Comparison of ENCODE assay signal across 15 cellular contexts in the genomic region with DNA sequence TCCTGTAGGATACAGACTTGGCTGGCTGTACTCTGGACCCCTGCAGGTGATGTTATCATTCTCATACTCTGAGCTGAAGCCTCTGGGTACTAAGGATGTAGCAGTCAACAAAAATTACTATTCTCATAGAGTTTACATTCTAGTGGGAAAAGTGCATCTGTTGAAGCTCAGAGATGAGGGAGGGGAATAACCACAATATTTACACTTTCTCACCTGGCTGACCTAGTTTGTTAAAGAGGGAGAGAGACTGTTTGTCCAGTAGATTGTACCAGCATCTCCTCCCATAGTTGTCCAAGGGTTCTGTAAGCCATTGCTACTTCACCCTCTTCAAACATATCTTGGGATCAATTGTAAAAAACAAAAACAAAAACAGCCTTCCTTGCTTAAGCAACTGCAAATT.
"Had no signal": no experiment of that assay in that cellular context is flagged by ENCODE, and none has a peak within 500 bp of the region (broad histone marks: within the 10 kb centered on the region; RNA-seq: fewer than 3 reads in every experiment).

No MANE protein-coding gene starts in this region.

- H3K4me1 Mint-ChIP-seq: nephron had no signal

- H3K4me1 ChIP-seq: foreskin keratinocyte, right atrium auricular region, testis, tibial nerve, upper lobe of right lung, vagina had no signal

- H3K4me3 ChIP-seq: hepatocyte, right atrium auricular region, smooth muscle cell, testis, tibial nerve, upper lobe of right lung, vagina had no signal

- H3K27me3 Mint-ChIP-seq: naive B cell; stimulated activated naive CD8-positive, alpha-beta T cell treated with anti-CD3 and anti-CD28 coated beads, Interleukin-15, Interleukin-2, amounts not matched to agents 100 ng/mL and 50 ng/mL, for 24 hours had no signal

- H3K9me3 Mint-ChIP-seq: stimulated activated naive CD8-positive, alpha-beta T cell treated with anti-CD3 and anti-CD28 coated beads, Interleukin-15, Interleukin-2, amounts not matched to agents 100 ng/mL and 50 ng/mL, for 24 hours had no signal

- H3K79me2 ChIP-seq: hepatocyte had no signal

- H3K27ac ChIP-seq: foreskin keratinocyte, hepatocyte, right atrium auricular region, testis, tibial nerve, upper lobe of right lung, vagina had no signal

- FAIRE-seq: islet of Langerhans had no signal

- H3K9me3 ChIP-seq: testis, upper lobe of right lung, vagina had no signal

- H3K36me3 Mint-ChIP-seq: naive B cell had no signal

- H3K4me3 Mint-ChIP-seq: naive B cell; nephron; stimulated activated naive CD8-positive, alpha-beta T cell treated with anti-CD3 and anti-CD28 coated beads, Interleukin-15, Interleukin-2, amounts not matched to agents 100 ng/mL and 50 ng/mL, for 24 hours had no signal

- DNase-seq: foreskin keratinocyte; head of caudate nucleus; kidney glomerular epithelial cell; naive B cell; stimulated activated CD4-positive, alpha-beta T cell treated with anti-CD3 and anti-CD28 coated beads, Interleukin-2, amount 100 ng/mL, for 48 hours; testis; upper lobe of right lung had no signal

- H3K4me2 ChIP-seq: hepatocyte, smooth muscle cell had no signal

- H3K27ac Mint-ChIP-seq: nephron; stimulated activated naive CD8-positive, alpha-beta T cell treated with anti-CD3 and anti-CD28 coated beads, Interleukin-15, Interleukin-2, amounts not matched to agents 100 ng/mL and 50 ng/mL, for 24 hours had no signal

- H3K27me3 ChIP-seq: foreskin keratinocyte, hepatocyte, right atrium auricular region, testis, tibial nerve, upper lobe of right lung, vagina had no signal

- ATAC-seq: foreskin keratinocyte, upper lobe of right lung had no signal

- H2AFZ ChIP-seq: hepatocyte had no signal

- H3K36me3 ChIP-seq: right atrium auricular region, tibial nerve, upper lobe of right lung, vagina had no signal
